ENCODE assay signal across 1 cellular context in genomic region chr3:187744169-187745151, GRCh38.
TF ChIP-seq lines count a peak whose summit lies in the region.

No MANE protein-coding gene starts in this region.

TF ChIP-seq in GM12878, 131 proteins besides CTCF, POLR2A, EP300 and RAD21:
- TF ChIP-seq EZH2 (IDR thresholded peaks at IDR 0.05; ENCODE audit: borderline replicate concordance, control insufficient read depth, low read depth, low read length) (peak; percentile 29; the same call in 1 of the 2 replicates), SUZ12 (IDR thresholded peaks at IDR 0.05; ENCODE audit: unreplicated experiment) (peak; percentile 68), ZNF274 (IDR thresholded peaks at IDR 0.05; ENCODE audit: insufficient read depth, insufficient read length) (no peak), MXI1 (IDR thresholded peaks at IDR 0.05; ENCODE audit: low read depth, low read length) (no peak), EED (IDR thresholded peaks at IDR 0.05; ENCODE audit: low read depth) (0 out of 2 replicates have a peak, but pooled peaks have one; percentile 16)
